9 cellular contexts compared by ENCODE assay signal in genomic region chr5:150780180-150780692, GRCh38. TPM values are rescaled to one million over a fixed set of nuclear protein-coding genes. Genes with fewer than 3 reads are reported as not detected.
DNase-seq lines count a peak whose midpoint lies in the region; ATAC-seq and TF ChIP-seq lines count a peak whose summit lies in the region.
"Had no signal": no experiment of that assay in that cellular context is flagged by ENCODE, and none has a peak within 500 bp of the region (broad histone marks: within the 10 kb centered on the region; RNA-seq: fewer than 3 reads in every experiment).

No MANE protein-coding gene starts in this region.

- peaks cover 1% of the 10 kb centered on the region for H3K9me3 Mint-ChIP-seq in CD4-positive, alpha-beta T cell
- H3K9me3 Mint-ChIP-seq in activated T-helper 17 cell treated with anti-CD3 and anti-CD28 coated beads, Interleukin-2, amount 50 U/mL, for 72 hours, result peaks cover 3% of the 10 kb centered on the region
- no peaks in the 10 kb centered on the region for H3K9me3 Mint-ChIP-seq in immature natural killer cell

- no peaks in the 10 kb centered on the region for H3K9me3 ChIP-seq in CD4-positive, alpha-beta T cell (ENCODE audit: control insufficient read depth, low read length)
- H3K9me3 ChIP-seq in suprapubic skin, result no peaks in the 10 kb centered on the region

- no peak for TF ChIP-seq CTCF in CD4-positive, alpha-beta T cell (IDR thresholded peaks at IDR 0.05)
- no peak for TF ChIP-seq CTCF in suprapubic skin (IDR thresholded peaks at IDR 0.05)

- H3K27me3 ChIP-seq in CD4-positive, alpha-beta T cell (ENCODE audit: control insufficient read depth, insufficient read depth, low read length), result no peaks in the 10 kb centered on the region
- H3K27me3 ChIP-seq in suprapubic skin, result no peaks in the 10 kb centered on the region

- TF ChIP-seq EP300 in suprapubic skin (IDR thresholded peaks at IDR 0.05), result peak; percentile 25

- peak overlapping the region; percentile 81 for H3K4me3 Mint-ChIP-seq in CD4-positive, alpha-beta T cell
- peak overlapping the region; percentile 92 for H3K4me3 Mint-ChIP-seq in activated T-helper 17 cell treated with anti-CD3 and anti-CD28 coated beads, Interleukin-2, amount 50 U/mL, for 72 hours
- peak overlapping the region; percentile 54 to 98 (median 92) for H3K4me3 Mint-ChIP-seq in immature natural killer cell

- peaks cover 70% of the 10 kb centered on the region for H3K4me1 Mint-ChIP-seq in CD4-positive, alpha-beta T cell (ENCODE audit: low read depth)
- peaks cover 42% of the 10 kb centered on the region for H3K4me1 Mint-ChIP-seq in activated T-helper 17 cell treated with anti-CD3 and anti-CD28 coated beads, Interleukin-2, amount 50 U/mL, for 72 hours
- H3K4me1 Mint-ChIP-seq in immature natural killer cell, result peaks cover 69 to 72% of the 10 kb centered on the region in 2 donors

- WGBS in suprapubic skin, result 65% methylated on average over 6 of the region's 6 CpGs

- no peak overlapping the region for H3K27ac ChIP-seq in CD4-positive, alpha-beta T cell (ENCODE audit: low read depth, low read length)
- peak overlapping the region; percentile 81 for H3K27ac ChIP-seq in suprapubic skin
- H3K27ac ChIP-seq: KMS-11 had no signal

- H3K4me3 ChIP-seq in suprapubic skin, result peak overlapping the region; percentile 62

- no peaks in the 10 kb centered on the region for H3K27me3 Mint-ChIP-seq in CD4-positive, alpha-beta T cell
- H3K27me3 Mint-ChIP-seq in activated T-helper 17 cell treated with anti-CD3 and anti-CD28 coated beads, Interleukin-2, amount 50 U/mL, for 72 hours, result no peaks in the 10 kb centered on the region
- H3K27me3 Mint-ChIP-seq in immature natural killer cell (ENCODE audit: low read depth in 3 of 3), result peaks cover 3 to 5% (median 3%) of the 10 kb centered on the region in 3 donors

- intact Hi-C loops in CD4-positive, alpha-beta T cell (cut with DNase I, micrococcal nuclease), result loop anchor here (5.0 to 10.0 kb wide), 3 partner anchors 123 to 475 kb away; partner anchors contain the start of gene GM2A (in 1 of the 2)

- peaks cover 49% of the 10 kb centered on the region for H3K4me1 ChIP-seq in suprapubic skin

- peaks cover 4% of the 10 kb centered on the region for H3K36me3 Mint-ChIP-seq in CD4-positive, alpha-beta T cell (ENCODE audit: low read depth)
- H3K36me3 Mint-ChIP-seq in activated T-helper 17 cell treated with anti-CD3 and anti-CD28 coated beads, Interleukin-2, amount 50 U/mL, for 72 hours (ENCODE audit: low read depth), result no peaks in the 10 kb centered on the region
- no peaks in the 10 kb centered on the region for H3K36me3 Mint-ChIP-seq in immature natural killer cell

- TF ChIP-seq POLR2A in suprapubic skin (IDR thresholded peaks at IDR 0.05), result peak in 1 of 2 donors; percentile 11

- DNase-seq in CD4-positive, alpha-beta T cell, result no peak
- DNase-seq in immature natural killer cell (peak in 2 of 3 donors; percentile 20 to 25), suprapubic skin (ENCODE audit: low spot score in 2 of 2) (no peak), foreskin melanocyte (no peak), NCI-H146 treated with DMSO at 0.1 percent for 48 hours (lab: John Stamatoyannopoulos, UW; ENCODE audit: unreplicated experiment) (no peak)

- ATAC-seq in CD4-positive, alpha-beta T cell (ENCODE audit: poor library complexity), result no peak
- ATAC-seq in GM19397 (IDR thresholded peaks at IDR 0.05; ENCODE audit: unreplicated experiment) (peak; percentile 62), HG03432 (IDR thresholded peaks at IDR 0.05; ENCODE audit: unreplicated experiment) (peak; percentile 50)
- ATAC-seq in activated T-helper 17 cell treated with anti-CD3 and anti-CD28 coated beads, Interleukin-2, amount 50 U/mL, for 72 hours (replicated peaks), result peak; percentile 69

- no peaks in the 10 kb centered on the region for H3K36me3 ChIP-seq in suprapubic skin

- POLR2A ChIA-PET in CD4-positive, alpha-beta T cell (lab: Charles Lee), result interaction anchor here (3.2 to 6.0 kb wide), 2 partner anchors 21 to 80 kb away, joined by 36 to 49 read pairs; partner anchors contain the start of genes DCTN4 and RBM22

- CTCF ChIA-PET in CD4-positive, alpha-beta T cell (lab: Charles Lee), result interaction anchor here (0.8 to 3.1 kb wide), 7 partner anchors 9 to 330 kb away, joined by 3 to 26 read pairs (median 6); partner anchors contain the start of genes IRGM and RBM22

- peak overlapping the region; percentile 90 for H3K27ac Mint-ChIP-seq in CD4-positive, alpha-beta T cell
- H3K27ac Mint-ChIP-seq in activated T-helper 17 cell treated with anti-CD3 and anti-CD28 coated beads, Interleukin-2, amount 50 U/mL, for 72 hours, result peak overlapping the region; percentile 98
- peak overlapping the region; percentile 33 to 94 (median 85) for H3K27ac Mint-ChIP-seq in immature natural killer cell

RNA-seq across cellular contexts. Expression of gene SMIM3, which starts 1.7 kb away (rescaled TPM):
- 1 to 10 TPM; 2.9 TPM for total RNA-seq in CD4-positive, alpha-beta T cell
- total RNA-seq in activated T-helper 17 cell treated with anti-CD3 and anti-CD28 coated beads, Interleukin-2, amount 50 U/mL, for 72 hours, result 10 to 100 TPM; 17.7 to 20.2 TPM
- 10 to 100 TPM; 20.1 to 32.6 (median 21.7) TPM for polyA plus RNA-seq in immature natural killer cell
- 10 to 100 TPM in 3 of 4 donors, 1 to 10 TPM in 1; 7.1 to 18.7 (median 14.1) TPM for total RNA-seq in suprapubic skin

RNA-seq across cellular contexts. Expression of gene DCTN4, which starts 21.4 kb away (rescaled TPM):
- total RNA-seq in CD4-positive, alpha-beta T cell, result 10 to 100 TPM; 81.2 to 84.4 TPM
- total RNA-seq in activated T-helper 17 cell treated with anti-CD3 and anti-CD28 coated beads, Interleukin-2, amount 50 U/mL, for 72 hours, result 10 to 100 TPM; 37.3 to 41.9 TPM
- 10 to 100 TPM in 1 of 3 donors, 1 to 10 TPM in 2; 8.0 to 10.6 (median 9.4) TPM for polyA plus RNA-seq in immature natural killer cell
- total RNA-seq in suprapubic skin, result 10 to 100 TPM; 64.8 to 91.6 (median 76.3) TPM

Comparison
In these comparisons a context has a peak if more than half of its experiments do, and no peak if none do; other contexts are left out.
1. DNase-seq: peak in immature natural killer cell (2 of 3); none in CD4-positive, alpha-beta T cell (0 of 10), suprapubic skin (0 of 2), foreskin melanocyte (single experiment) and NCI-H146 treated with DMSO at 0.1 percent for 48 hours (single experiment).
2. Peak in every context shown above with its lines, with median percentiles within 50 percentile points of each other: H3K27ac Mint-ChIP-seq and H3K4me3 Mint-ChIP-seq.